Comparison of ENCODE assay signal across 24 cellular contexts in genomic region chr3:78420611-78421010, GRCh38.
DNase-seq lines count a peak whose midpoint lies in the region; ATAC-seq and TF ChIP-seq lines count a peak whose summit lies in the region.
"Had no signal": no experiment of that assay in that cellular context is flagged by ENCODE, and none has a peak within 500 bp of the region (broad histone marks: within the 10 kb centered on the region; RNA-seq: fewer than 3 reads in every experiment).

No MANE protein-coding gene starts in this region.

- H3K27me3 ChIP-seq in Karpas-422 (ENCODE audit: low read length), result no peaks in the 10 kb centered on the region
- H3K27me3 ChIP-seq in PC-3 (ENCODE audit: low read length), result 0 out of 2 replicates have a peak, but pooled peaks cover 2% of the 10 kb centered on the region
- H3K27me3 ChIP-seq: BLaER1 treated with 17β-estradiol and CSF1 and Interleukin-3, amounts not matched to agents 10 nM and 100 nM had no signal

- no peaks in the 10 kb centered on the region for H3K36me3 Mint-ChIP-seq in HFFc6 (ENCODE audit: low read depth)
- H3K36me3 Mint-ChIP-seq: CD14-positive monocyte; CD4-positive, alpha-beta memory T cell; CD4-positive, CD25-positive, alpha-beta regulatory T cell; CD8-positive, alpha-beta memory T cell had no signal

- DNase-seq in Karpas-422 (no peak), PC-3 (no peak), GM13976 (ENCODE audit: low spot score) (no peak), HFFc6 (no peak)
- DNase-seq: AML-193; CD4-positive, alpha-beta memory T cell; CD4-positive, CD25-positive, alpha-beta regulatory T cell; CD8-positive, alpha-beta memory T cell; COR-L47; DMS 273 treated with DMSO at 0.1 percent for 48 hours; DMS153; DMS53; DMS79; DND-41; EL; GDM1 had no signal

- H3K9ac ChIP-seq in Karpas-422 (ENCODE audit: low read length) (no peak overlapping the region), PC-3 (ENCODE audit: low read length) (no peak overlapping the region)
- H3K9ac ChIP-seq: BLaER1 treated with 17β-estradiol and CSF1 and Interleukin-3, amounts not matched to agents 10 nM and 100 nM had no signal

- H3K27ac Mint-ChIP-seq in HFFc6, result no peak overlapping the region
- H3K27ac Mint-ChIP-seq: B cell; CD14-positive monocyte; CD4-positive, alpha-beta memory T cell; CD4-positive, CD25-positive, alpha-beta regulatory T cell had no signal

- peaks cover 19% of the 10 kb centered on the region for H3K4me1 ChIP-seq in Karpas-422 (ENCODE audit: low read length)
- no peaks in the 10 kb centered on the region for H3K4me1 ChIP-seq in PC-3 (ENCODE audit: insufficient read depth, low read length)
- H3K4me1 ChIP-seq: A549 had no signal

- H3K9me3 Mint-ChIP-seq in HFFc6, result peaks cover 8% of the 10 kb centered on the region

- H3K27ac ChIP-seq in C4-2B (peak overlapping the region; percentile 32; the same call in 1 of the 2 replicates), Karpas-422 (ENCODE audit: low read length) (no peak overlapping the region), PC-3 (ENCODE audit: low read length) (no peak overlapping the region)
- H3K27ac ChIP-seq: 22Rv1; A549; BLaER1 treated with 17β-estradiol and CSF1 and Interleukin-3, amounts not matched to agents 10 nM and 100 nM had no signal

- CTCF ChIA-PET in PC-3 (lab: Charles Lee), result no interaction called here

- H3K36me3 ChIP-seq in Karpas-422 (ENCODE audit: insufficient read depth, low read length) (no peaks in the 10 kb centered on the region), PC-3 (ENCODE audit: low read depth, low read length) (no peaks in the 10 kb centered on the region)
- H3K36me3 ChIP-seq: BLaER1 treated with 17β-estradiol and CSF1 and Interleukin-3, amounts not matched to agents 10 nM and 100 nM had no signal

- TF ChIP-seq CTCF in C4-2B (conservative IDR thresholded peaks at IDR 0.05), result no peak
- no peak for TF ChIP-seq CTCF in PC-3 (conservative IDR thresholded peaks at IDR 0.05; ENCODE audit: low read depth, low read length)
- no peak for TF ChIP-seq CTCF in GM13976 (IDR thresholded peaks at IDR 0.05; ENCODE audit: borderline replicate concordance, control extremely low read depth, extremely low read depth, insufficient read depth, missing control alignments)
- TF ChIP-seq CTCF in HFFc6 (IDR thresholded peaks at IDR 0.05), result no peak

- BruUV-seq in PC-3 (replicated peaks; lab: Mats Ljungman, UMichigan), result no TSS peak

- intact Hi-C loops in PC-3 (cut with micrococcal nuclease), result no loop called here

- in situ Hi-C loops in GM13976 (cut with MboI; ENCODE audit: low sequenced_read_pairs, unreplicated experiment), result no loop called here

- no peaks in the 10 kb centered on the region for H3K4me1 Mint-ChIP-seq in HFFc6 (ENCODE audit: low read depth)
- H3K4me1 Mint-ChIP-seq: B cell; CD14-positive monocyte; CD4-positive, alpha-beta memory T cell; CD4-positive, CD25-positive, alpha-beta regulatory T cell; CD8-positive, alpha-beta memory T cell had no signal

- H3K4me3 Mint-ChIP-seq in HFFc6, result no peak overlapping the region
- H3K4me3 Mint-ChIP-seq: B cell; CD14-positive monocyte; CD4-positive, alpha-beta memory T cell; CD4-positive, CD25-positive, alpha-beta regulatory T cell; CD8-positive, alpha-beta memory T cell had no signal

- H3K4me2 ChIP-seq in Karpas-422 (ENCODE audit: low read depth, low read length, poor library complexity, severe bottlenecking), result peak overlapping the region; percentile 57
- no peak overlapping the region for H3K4me2 ChIP-seq in PC-3 (ENCODE audit: low read length)
- H3K4me2 ChIP-seq: A549 had no signal

- no peaks in the 10 kb centered on the region for H3F3A ChIP-seq in PC-3 (ENCODE audit: low read length, unreplicated experiment)

- ATAC-seq in PC-3 (peak; percentile 33; the same call in 1 of the 2 replicates), HG03520 (IDR thresholded peaks at IDR 0.05; ENCODE audit: unreplicated experiment) (no peak)
- ATAC-seq: A549, GM12878 had no signal

- POLR2A ChIA-PET in PC-3 (lab: Charles Lee; ENCODE audit: unreplicated experiment), result no interaction called here

- no peaks in the 10 kb centered on the region for H3K9me2 ChIP-seq in Karpas-422 (replicated peaks; ENCODE audit: insufficient read depth, low read length)
- no peaks in the 10 kb centered on the region for H3K9me2 ChIP-seq in PC-3 (replicated peaks; ENCODE audit: low read length)

- no peaks in the 10 kb centered on the region for H4K20me1 ChIP-seq in Karpas-422 (ENCODE audit: insufficient read depth, low read depth, low read length)
- H4K20me1 ChIP-seq in PC-3 (ENCODE audit: low read length), result no peaks in the 10 kb centered on the region
- H4K20me1 ChIP-seq: BLaER1 treated with 17β-estradiol and CSF1 and Interleukin-3, amounts not matched to agents 10 nM and 100 nM had no signal

- no peaks in the 10 kb centered on the region for H3K9me3 ChIP-seq in Karpas-422 (ENCODE audit: low read length)
- no peaks in the 10 kb centered on the region for H3K9me3 ChIP-seq in PC-3 (ENCODE audit: low read length)
- H3K9me3 ChIP-seq: A549; BLaER1 treated with 17β-estradiol and CSF1 and Interleukin-3, amounts not matched to agents 10 nM and 100 nM had no signal

- H2AFZ ChIP-seq in Karpas-422 (ENCODE audit: low read length), result no peak overlapping the region
- no peak overlapping the region for H2AFZ ChIP-seq in PC-3 (ENCODE audit: low read length)

- H3K4me3 ChIP-seq in Karpas-422 (ENCODE audit: low read length) (no peak overlapping the region), PC-3 (ENCODE audit: low read length) (no peak overlapping the region)
- H3K4me3 ChIP-seq: A549; BLaER1 treated with 17β-estradiol and CSF1 and Interleukin-3, amounts not matched to agents 10 nM and 100 nM; GM12878 had no signal

- H3K79me2 ChIP-seq in Karpas-422 (ENCODE audit: low read length) (no peaks in the 10 kb centered on the region), PC-3 (ENCODE audit: low read length) (no peaks in the 10 kb centered on the region)

- peaks cover 3% of the 10 kb centered on the region for H3K27me3 Mint-ChIP-seq in HFFc6 (ENCODE audit: insufficient read depth)
- H3K27me3 Mint-ChIP-seq: B cell; CD4-positive, alpha-beta memory T cell; CD4-positive, CD25-positive, alpha-beta regulatory T cell; CD8-positive, alpha-beta memory T cell had no signal
